17 cellular contexts compared by ENCODE assay signal in genomic region chr1:223240122-223240521, GRCh38.
A peak's percentile ranks its signal among the peaks of the same experiment; 100 is the strongest.
DNase-seq lines count a peak whose midpoint lies in the region; ATAC-seq and TF ChIP-seq lines count a peak whose summit lies in the region.
"Had no signal": no experiment of that assay in that cellular context is flagged by ENCODE, and none has a peak within 500 bp of the region (broad histone marks: within the 10 kb centered on the region; RNA-seq: fewer than 3 reads in every experiment).

No MANE protein-coding gene starts in this region.

- no peak for DNase-seq in activated T-cell treated with anti-CD3 and anti-CD28 coated beads, Interleukin-2, amount 50 U/mL, for 72 hours
- DNase-seq in activated T-cell treated with anti-CD3 and anti-CD28 coated beads, Interleukin-2, amount 50 U/mL, for 1 hour, result no peak
- DNase-seq in CD4-positive, alpha-beta T cell, result no peak
- DNase-seq in activated naive CD8-positive, alpha-beta T cell treated with anti-CD3 and anti-CD28 coated beads, Interleukin-2, amount 50 U/mL, for 24 hours, result no peak
- DNase-seq in uterus (no peak), NCI-H1105 (lab: John Stamatoyannopoulos, UW) (no peak), LoVo (ENCODE audit: low spot score) (no peak)
- DNase-seq: AML-193; CD8-positive, alpha-beta memory T cell; COR-L47; DMS 273 treated with DMSO at 0.1 percent for 48 hours; DMS53; EL; GM23248 had no signal

- ATAC-seq in activated T-cell treated with anti-CD3 and anti-CD28 coated beads, Interleukin-2, amount 50 U/mL, for 72 hours (replicated peaks in 1 of 2), result no peak
- ATAC-seq in CD4-positive, alpha-beta T cell (ENCODE audit: poor library complexity), result no peak
- no peak for ATAC-seq in activated naive CD8-positive, alpha-beta T cell treated with anti-CD3 and anti-CD28 coated beads, Interleukin-2, amount 50 U/mL, for 24 hours
- ATAC-seq: A549 had no signal

- no peaks in the 10 kb centered on the region for H3K9me3 ChIP-seq in CD4-positive, alpha-beta T cell (ENCODE audit: control insufficient read depth, low read length)
- peaks cover 0 to 3% of the 10 kb centered on the region in 2 donors for H3K9me3 ChIP-seq in uterus
- H3K9me3 ChIP-seq: HAP-1 had no signal

- H3K27me3 Mint-ChIP-seq in activated T-cell treated with anti-CD3 and anti-CD28 coated beads, Interleukin-2, amount 50 U/mL, for 72 hours (ENCODE audit: low read depth), result no peaks in the 10 kb centered on the region
- H3K27me3 Mint-ChIP-seq in CD4-positive, alpha-beta T cell, result no peaks in the 10 kb centered on the region
- H3K27me3 Mint-ChIP-seq in activated naive CD8-positive, alpha-beta T cell treated with anti-CD3 and anti-CD28 coated beads, Interleukin-2, amount 50 U/mL, for 24 hours, result no peaks in the 10 kb centered on the region

- TF ChIP-seq CTCF in CD4-positive, alpha-beta T cell (IDR thresholded peaks at IDR 0.05), result no peak
- no peak for TF ChIP-seq CTCF in uterus (IDR thresholded peaks at IDR 0.05)

- H3K27ac ChIP-seq in CD4-positive, alpha-beta T cell (ENCODE audit: low read depth, low read length), result no peak overlapping the region
- no peak overlapping the region for H3K27ac ChIP-seq in uterus
- H3K27ac ChIP-seq: 22Rv1, A549, GM23248 had no signal

- peaks cover 2 to 6% of the 10 kb centered on the region in 2 donors for H3K9me3 Mint-ChIP-seq in activated T-cell treated with anti-CD3 and anti-CD28 coated beads, Interleukin-2, amount 50 U/mL, for 72 hours
- H3K9me3 Mint-ChIP-seq in CD4-positive, alpha-beta T cell, result peaks cover 7% of the 10 kb centered on the region
- H3K9me3 Mint-ChIP-seq in activated naive CD8-positive, alpha-beta T cell treated with anti-CD3 and anti-CD28 coated beads, Interleukin-2, amount 50 U/mL, for 24 hours, result peaks cover 19% of the 10 kb centered on the region

- H3K27me3 ChIP-seq in CD4-positive, alpha-beta T cell (ENCODE audit: control insufficient read depth, insufficient read depth, low read length), result no peaks in the 10 kb centered on the region
- H3K27me3 ChIP-seq in uterus, result no peaks in the 10 kb centered on the region

- CTCF ChIA-PET in CD4-positive, alpha-beta T cell (lab: Charles Lee), result no interaction called here

- H3K4me3 ChIP-seq in uterus, result no peak overlapping the region
- H3K4me3 ChIP-seq: A549, GM23248, HAP-1 had no signal

- no peaks in the 10 kb centered on the region for H3K4me1 ChIP-seq in uterus
- H3K4me1 ChIP-seq: A549, HAP-1 had no signal

- H3K4me1 Mint-ChIP-seq in activated T-cell treated with anti-CD3 and anti-CD28 coated beads, Interleukin-2, amount 50 U/mL, for 72 hours (ENCODE audit: low read depth), result peaks cover 41% of the 10 kb centered on the region
- H3K4me1 Mint-ChIP-seq in CD4-positive, alpha-beta T cell (ENCODE audit: low read depth), result peaks cover 52% of the 10 kb centered on the region
- peaks cover 38% of the 10 kb centered on the region for H3K4me1 Mint-ChIP-seq in activated naive CD8-positive, alpha-beta T cell treated with anti-CD3 and anti-CD28 coated beads, Interleukin-2, amount 50 U/mL, for 24 hours

- POLR2A ChIA-PET in CD4-positive, alpha-beta T cell (lab: Charles Lee), result no interaction called here

- no peak for TF ChIP-seq POLR2A in uterus (IDR thresholded peaks at IDR 0.05)

- peak overlapping the region; percentile 1 for H3K27ac Mint-ChIP-seq in activated T-cell treated with anti-CD3 and anti-CD28 coated beads, Interleukin-2, amount 50 U/mL, for 72 hours
- H3K27ac Mint-ChIP-seq in CD4-positive, alpha-beta T cell, result peak overlapping the region; percentile 5
- H3K27ac Mint-ChIP-seq in activated naive CD8-positive, alpha-beta T cell treated with anti-CD3 and anti-CD28 coated beads, Interleukin-2, amount 50 U/mL, for 24 hours, result peak overlapping the region; percentile 5

- no peaks in the 10 kb centered on the region for H3K36me3 ChIP-seq in uterus
- H3K36me3 ChIP-seq: HAP-1 had no signal

- peaks cover 2 to 3% of the 10 kb centered on the region in 2 donors for H3K36me3 Mint-ChIP-seq in activated T-cell treated with anti-CD3 and anti-CD28 coated beads, Interleukin-2, amount 50 U/mL, for 72 hours (ENCODE audit: insufficient read depth in 2 of 2)
- H3K36me3 Mint-ChIP-seq in CD4-positive, alpha-beta T cell (ENCODE audit: low read depth), result peaks cover 11% of the 10 kb centered on the region
- H3K36me3 Mint-ChIP-seq in activated naive CD8-positive, alpha-beta T cell treated with anti-CD3 and anti-CD28 coated beads, Interleukin-2, amount 50 U/mL, for 24 hours (ENCODE audit: low read depth), result peaks cover 2% of the 10 kb centered on the region

- H3K4me3 Mint-ChIP-seq in activated T-cell treated with anti-CD3 and anti-CD28 coated beads, Interleukin-2, amount 50 U/mL, for 72 hours, result no peak overlapping the region
- no peak overlapping the region for H3K4me3 Mint-ChIP-seq in CD4-positive, alpha-beta T cell
- H3K4me3 Mint-ChIP-seq in activated naive CD8-positive, alpha-beta T cell treated with anti-CD3 and anti-CD28 coated beads, Interleukin-2, amount 50 U/mL, for 24 hours, result no peak overlapping the region
- H3K4me3 Mint-ChIP-seq: CD8-positive, alpha-beta memory T cell had no signal

- intact Hi-C loops in CD4-positive, alpha-beta T cell (cut with DNase I, micrococcal nuclease), result loop anchor here in 1 of 2 experiments (10.0 kb wide), 1 partner anchor 125 kb away; the partner anchor contains the start of gene SUSD4
- intact Hi-C loops in uterus (cut with DNase I; ENCODE audit: low total_unique reads), result no loop called here
